ENCODE assay signal across 8 cellular contexts in genomic region chr14:60561845-60562746, GRCh38.
DNase-seq lines count a peak whose midpoint lies in the region; ATAC-seq and TF ChIP-seq lines count a peak whose summit lies in the region.

No MANE protein-coding gene starts in this region.

- TF ChIP-seq CTCF in fibroblast of mammary gland (conservative IDR thresholded peaks at IDR 0.05; ENCODE audit: control insufficient read depth, insufficient read depth, low read depth, low read length): peak; percentile 90

- peak; percentile 7 to 9 for DNase-seq in stimulated activated CD4-positive, alpha-beta T cell treated with anti-CD3 and anti-CD28 coated beads, Interleukin-2, amount 100 ng/mL, for 48 hours
- no peak for DNase-seq in stimulated activated CD4-positive, alpha-beta T cell treated with anti-CD3 and anti-CD28 coated beads, Interleukin-12 subunit alpha, Interleukin-12 subunit beta, amount 100 ng/mL, for 4 hours
- DNase-seq in NCI-H1436 (lab: John Stamatoyannopoulos, UW) (peak; percentile 68), T1000 (lab: John Stamatoyannopoulos, UW) (peak; percentile 20), fibroblast of mammary gland (ENCODE audit: low read depth) (peak; percentile 87), nucleus accumbens (lab: John Stamatoyannopoulos, UW) (peak in 33 of 56 donors; percentile 0 to 60 (median 18))

- no peak overlapping the region for H3K4me3 ChIP-seq in fibroblast of mammary gland (ENCODE audit: control insufficient read depth, low read depth, low read length)

- ATAC-seq in HG02610 (IDR thresholded peaks at IDR 0.05; ENCODE audit: unreplicated experiment) (peak; percentile 54), GM18873 (IDR thresholded peaks at IDR 0.05; ENCODE audit: low FRiP score, unreplicated experiment) (no peak)
